16 cellular contexts compared by ENCODE assay signal in genomic region chr19:30052122-30053075, GRCh38.
DNase-seq lines count a peak whose midpoint lies in the region; ATAC-seq and TF ChIP-seq lines count a peak whose summit lies in the region.
"Had no signal": no experiment of that assay in that cellular context is flagged by ENCODE, and none has a peak within 500 bp of the region (broad histone marks: within the 10 kb centered on the region; RNA-seq: fewer than 3 reads in every experiment).

No MANE protein-coding gene starts in this region.

- POLR2A ChIA-PET in CD4-positive, alpha-beta T cell (lab: Charles Lee), result no interaction called here
- POLR2A ChIA-PET in T-cell (lab: Charles Lee), result interaction anchor here in 1 of 2 donors (0.6 kb wide), 1 partner anchor 162 kb away, joined by 3 read pairs; no protein-coding TSS in a partner anchor

- H3K4me3 ChIP-seq in RWPE2 (ENCODE audit: severe bottlenecking) (no peak overlapping the region), dorsolateral prefrontal cortex (no peak overlapping the region)
- H3K4me3 ChIP-seq: BLaER1 treated with 17β-estradiol and CSF1 and Interleukin-3, amounts not matched to agents 10 nM and 100 nM; PC-9; SJSA1 had no signal

- no peaks in the 10 kb centered on the region for H3K36me3 ChIP-seq in RWPE2 (ENCODE audit: low read depth)
- H3K36me3 ChIP-seq: SJSA1 had no signal

- no peaks in the 10 kb centered on the region for H3K4me1 ChIP-seq in RWPE2 (ENCODE audit: insufficient read depth, poor library complexity, severe bottlenecking)
- H3K4me1 ChIP-seq: SJSA1 had no signal

- H3K9me3 Mint-ChIP-seq in CD4-positive, alpha-beta T cell, result no peaks in the 10 kb centered on the region
- peaks cover 0 to 2% of the 10 kb centered on the region in 2 donors for H3K9me3 Mint-ChIP-seq in stimulated activated naive B cell treated with anti-CD40 and anti-IgM and Interleukin-4, amounts not matched to agents 10 μg/mL and 1 μg/mL and 100 μg/mL, for 72 hours
- no peaks in the 10 kb centered on the region for H3K9me3 Mint-ChIP-seq in T-cell

- TF ChIP-seq CTCF in CD4-positive, alpha-beta T cell (IDR thresholded peaks at IDR 0.05), result no peak
- TF ChIP-seq CTCF in RWPE2 (IDR thresholded peaks at IDR 0.05; ENCODE audit: poor library complexity, severe bottlenecking) (no peak), dorsolateral prefrontal cortex (IDR thresholded peaks at IDR 0.05 in 54 of 56, conservative IDR thresholded peaks at IDR 0.05 in 2 of 56; ENCODE audit: low read depth in 1 of 56, partially characterized antibody in 56 of 56) (no peak)

- H3K4me3 Mint-ChIP-seq in CD4-positive, alpha-beta T cell, result no peak overlapping the region
- no peak overlapping the region for H3K4me3 Mint-ChIP-seq in stimulated activated naive B cell treated with anti-CD40 and anti-IgM and Interleukin-4, amounts not matched to agents 10 μg/mL and 1 μg/mL and 100 μg/mL, for 72 hours
- no peak overlapping the region for H3K4me3 Mint-ChIP-seq in T-cell

- CTCF ChIA-PET in CD4-positive, alpha-beta T cell (lab: Charles Lee), result no interaction called here
- CTCF ChIA-PET in T-cell (lab: Charles Lee), result no interaction called here

- H3K27me3 ChIP-seq in CD4-positive, alpha-beta T cell (ENCODE audit: control insufficient read depth, insufficient read depth, low read length), result no peaks in the 10 kb centered on the region
- H3K27me3 ChIP-seq in RWPE2 (ENCODE audit: insufficient read depth, poor library complexity, severe bottlenecking), result no peaks in the 10 kb centered on the region
- no peaks in the 10 kb centered on the region for H3K27me3 ChIP-seq in dorsolateral prefrontal cortex
- H3K27me3 ChIP-seq: BLaER1 treated with 17β-estradiol and CSF1 and Interleukin-3, amounts not matched to agents 10 nM and 100 nM; SJSA1 had no signal

- no peaks in the 10 kb centered on the region for H3K9me3 ChIP-seq in CD4-positive, alpha-beta T cell (ENCODE audit: control insufficient read depth, low read length)
- no peaks in the 10 kb centered on the region for H3K9me3 ChIP-seq in RWPE2 (ENCODE audit: severe bottlenecking)
- H3K9me3 ChIP-seq: SJSA1 had no signal

- no peak for DNase-seq in CD4-positive, alpha-beta T cell
- DNase-seq in RWPE2 (ENCODE audit: low spot score) (no peak), dorsolateral prefrontal cortex (no peak), T-cell (no peak), DMS114 treated with DMSO at 0.1 percent for 48 hours (lab: John Stamatoyannopoulos, UW; ENCODE audit: unreplicated experiment) (no peak), retina (no peak)
- no peak for DNase-seq in stimulated activated naive B cell treated with anti-CD40 and anti-IgM and Interleukin-4, amounts not matched to agents 10 μg/mL and 1 μg/mL and 100 μg/mL, for 72 hours
- DNase-seq: CD8-positive, alpha-beta memory T cell; DMS79 treated with DMSO at 0.1 percent for 48 hours; NCI-H1417 treated with DMSO at 0.1 percent for 48 hours; NCI-H1930; NCI-H345; NCI-H524 treated with DMSO at 0.1 percent for 48 hours; PC-9 had no signal

- no peak for ATAC-seq in CD4-positive, alpha-beta T cell (ENCODE audit: poor library complexity)
- 0 out of 3 replicates have a peak, but pooled peaks have one; percentile 22 for ATAC-seq in RWPE2 (ENCODE audit: low read depth)
- ATAC-seq in stimulated activated naive B cell treated with anti-CD40 and anti-IgM and Interleukin-4, amounts not matched to agents 10 μg/mL and 1 μg/mL and 100 μg/mL, for 72 hours (replicated peaks), result no peak
- no peak for ATAC-seq in T-cell (replicated peaks in 1 of 4)

- intact Hi-C loops in CD4-positive, alpha-beta T cell (cut with DNase I, micrococcal nuclease), result no loop called here
- intact Hi-C loops in dorsolateral prefrontal cortex (cut with DNase I), result no loop called here

- H3K36me3 Mint-ChIP-seq in CD4-positive, alpha-beta T cell (ENCODE audit: low read depth), result no peaks in the 10 kb centered on the region
- no peaks in the 10 kb centered on the region for H3K36me3 Mint-ChIP-seq in stimulated activated naive B cell treated with anti-CD40 and anti-IgM and Interleukin-4, amounts not matched to agents 10 μg/mL and 1 μg/mL and 100 μg/mL, for 72 hours
- H3K36me3 Mint-ChIP-seq in T-cell, result no peaks in the 10 kb centered on the region
- H3K36me3 Mint-ChIP-seq: CD8-positive, alpha-beta memory T cell had no signal

- H3K27me3 Mint-ChIP-seq in CD4-positive, alpha-beta T cell, result no peaks in the 10 kb centered on the region
- H3K27me3 Mint-ChIP-seq in stimulated activated naive B cell treated with anti-CD40 and anti-IgM and Interleukin-4, amounts not matched to agents 10 μg/mL and 1 μg/mL and 100 μg/mL, for 72 hours, result no peaks in the 10 kb centered on the region
- no peaks in the 10 kb centered on the region for H3K27me3 Mint-ChIP-seq in T-cell
- H3K27me3 Mint-ChIP-seq: CD8-positive, alpha-beta memory T cell had no signal

- H3K4me1 Mint-ChIP-seq in CD4-positive, alpha-beta T cell (ENCODE audit: low read depth), result peaks cover 3% of the 10 kb centered on the region
- peaks cover 1% of the 10 kb centered on the region in 2 donors for H3K4me1 Mint-ChIP-seq in stimulated activated naive B cell treated with anti-CD40 and anti-IgM and Interleukin-4, amounts not matched to agents 10 μg/mL and 1 μg/mL and 100 μg/mL, for 72 hours
- H3K4me1 Mint-ChIP-seq in T-cell, result peaks cover 1 to 11% (median 7%) of the 10 kb centered on the region in 3 donors

- no peak overlapping the region for H3K27ac ChIP-seq in CD4-positive, alpha-beta T cell (ENCODE audit: low read depth, low read length)
- H3K27ac ChIP-seq in RWPE2 (ENCODE audit: poor library complexity, severe bottlenecking), result no peak overlapping the region
- peak overlapping the region in 56 of 59 donors; percentile 52 to 99 (median 94) for H3K27ac ChIP-seq in dorsolateral prefrontal cortex
- H3K27ac ChIP-seq: BLaER1 treated with 17β-estradiol and CSF1 and Interleukin-3, amounts not matched to agents 10 nM and 100 nM; PC-9; SJSA1 had no signal

- peak overlapping the region; percentile 30 for H3K27ac Mint-ChIP-seq in CD4-positive, alpha-beta T cell
- peak overlapping the region; percentile 84 for H3K27ac Mint-ChIP-seq in stimulated activated naive B cell treated with anti-CD40 and anti-IgM and Interleukin-4, amounts not matched to agents 10 μg/mL and 1 μg/mL and 100 μg/mL, for 72 hours
- no peak overlapping the region for H3K27ac Mint-ChIP-seq in T-cell

Comparison
In these comparisons a context has a peak if more than half of its experiments do, and no peak if none do; other contexts are left out.
1. H3K27ac ChIP-seq: peak in dorsolateral prefrontal cortex (56 of 59); none in CD4-positive, alpha-beta T cell (single experiment) and RWPE2 (single experiment).
2. H3K27ac Mint-ChIP-seq: peak in CD4-positive, alpha-beta T cell (single experiment) and stimulated activated naive B cell treated with anti-CD40 and anti-IgM and Interleukin-4, amounts not matched to agents 10 μg/mL and 1 μg/mL and 100 μg/mL, for 72 hours (single experiment); none in T-cell (0 of 2).